In genomic region chr12:125351788-125352187, GRCh38 we compare ENCODE assay signal across 27 cellular contexts.
"Had no signal": no experiment of that assay in that cellular context is flagged by ENCODE, and none has a peak within 500 bp of the region (broad histone marks: within the 10 kb centered on the region; RNA-seq: fewer than 3 reads in every experiment).

No MANE protein-coding gene starts in this region.

- FAIRE-seq: TTC549 had no signal

- H3K9me3 Mint-ChIP-seq: activated B cell treated with CpG ODN at 0.5 μM for 24 hours; activated T-cell treated with anti-CD3 and anti-CD28 coated beads, Interleukin-2, amount 50 U/mL, for 24 hours; type B pancreatic cell had no signal

- H3K4me3 ChIP-seq: adrenal gland, ascending aorta, left ventricle myocardium inferior, ovary, prostate gland, thoracic aorta, vagina had no signal

- H3K4me1 Mint-ChIP-seq: activated CD4-positive, alpha-beta T cell treated with anti-CD3 and anti-CD28 coated beads for 36 hours; activated T-helper 17 cell treated with anti-CD3 and anti-CD28 coated beads, Interleukin-2, amount 50 U/mL, for 72 hours; natural killer cell had no signal

- H3K27me3 ChIP-seq: ascending aorta, brain microvascular endothelial cell, foreskin keratinocyte, ovary, vagina had no signal

- H3K36me3 ChIP-seq: adrenal gland, ascending aorta, brain microvascular endothelial cell, left ventricle myocardium inferior, ovary, prostate gland, thoracic aorta, vagina had no signal

- ATAC-seq: activated CD4-positive, alpha-beta T cell treated with anti-CD3 and anti-CD28 coated beads for 36 hours; activated T-helper 17 cell treated with anti-CD3 and anti-CD28 coated beads, Interleukin-2, amount 50 U/mL, for 72 hours; foreskin keratinocyte; natural killer cell; right cardiac atrium had no signal

- H3K9me3 ChIP-seq: adrenal gland, ascending aorta, prostate gland, thoracic aorta, vagina had no signal

- H3K4me1 ChIP-seq: adrenal gland, ascending aorta, foreskin keratinocyte, prostate gland, vagina had no signal

- H3K36me3 Mint-ChIP-seq: activated naive CD8-positive, alpha-beta T cell; natural killer cell; type B pancreatic cell had no signal

- DNase-seq: activated B cell treated with CpG ODN at 0.5 μM for 24 hours; activated CD4-positive, alpha-beta T cell treated with anti-CD3 and anti-CD28 coated beads for 36 hours; activated CD4-positive, alpha-beta T cell treated with anti-CD3 and anti-CD28 coated beads, Interleukin-2, amount 50 U/mL, for 4 hours; activated CD8-positive, alpha-beta memory T cell treated with anti-CD3 and anti-CD28 coated beads for 24 hours; activated CD8-positive, alpha-beta memory T cell treated with anti-CD3 and anti-CD28 coated beads, Interleukin-2, amount 50 U/mL, for 4 hours; activated T-cell treated with anti-CD3 and anti-CD28 coated beads, Interleukin-2, amount 50 U/mL, for 24 hours; adrenal gland; brain microvascular endothelial cell; caudate nucleus; dermis blood vessel endothelial cell; effector CD8-positive, alpha-beta T cell; foreskin keratinocyte; left ventricle myocardium inferior; midbrain; natural killer cell; ovary; right cardiac atrium; stimulated activated CD4-positive, alpha-beta T cell treated with anti-CD3 and anti-CD28 coated beads, Interleukin-4, amount 100 ng/mL, for 24 hours; stimulated activated naive CD4-positive, alpha-beta T cell treated with Interleukin-2 at 50 U/mL for 16 hours had no signal

- H3K27ac Mint-ChIP-seq: activated B cell treated with CpG ODN at 0.5 μM for 24 hours; activated CD4-positive, alpha-beta T cell treated with anti-CD3 and anti-CD28 coated beads for 36 hours; activated naive CD8-positive, alpha-beta T cell; activated T-cell treated with anti-CD3 and anti-CD28 coated beads, Interleukin-2, amount 50 U/mL, for 24 hours; activated T-helper 17 cell treated with anti-CD3 and anti-CD28 coated beads, Interleukin-2, amount 50 U/mL, for 72 hours; natural killer cell; type B pancreatic cell had no signal

- H3K4me3 Mint-ChIP-seq: activated B cell treated with CpG ODN at 0.5 μM for 24 hours; activated CD4-positive, alpha-beta T cell treated with anti-CD3 and anti-CD28 coated beads for 36 hours; activated naive CD8-positive, alpha-beta T cell; activated T-cell treated with anti-CD3 and anti-CD28 coated beads, Interleukin-2, amount 50 U/mL, for 24 hours; activated T-helper 17 cell treated with anti-CD3 and anti-CD28 coated beads, Interleukin-2, amount 50 U/mL, for 72 hours; natural killer cell; type B pancreatic cell had no signal

- H3K27ac ChIP-seq: adrenal gland, ascending aorta, brain microvascular endothelial cell, foreskin keratinocyte, left ventricle myocardium inferior, ovary, prostate gland, thoracic aorta, vagina had no signal
